In genomic region chr11:61361237-61361636, GRCh38 we compare ENCODE assay signal across 8 cellular contexts. TPM values are rescaled to one million over a fixed set of nuclear protein-coding genes. Genes with fewer than 3 reads are reported as not detected.
A peak's percentile ranks its signal among the peaks of the same experiment; 100 is the strongest.
DNase-seq lines count a peak whose midpoint lies in the region; ATAC-seq and TF ChIP-seq lines count a peak whose summit lies in the region.

No MANE protein-coding gene starts in this region.

- H3K4me1 ChIP-seq in iPS-18a (ENCODE audit: control insufficient read depth, low read depth, low read length): peaks cover 4% of the 10 kb centered on the region

- no peaks in the 10 kb centered on the region for H3K9me3 Mint-ChIP-seq in activated CD8-positive, alpha-beta T cell treated with anti-CD3 and anti-CD28 coated beads for 36 hours
- H3K9me3 Mint-ChIP-seq in stimulated activated naive CD8-positive, alpha-beta T cell treated with anti-CD3 and anti-CD28 coated beads, Interleukin-15, amount 100 ng/mL, for 72 hours: no peaks in the 10 kb centered on the region

- DNase-seq in NCI-H1694 treated with DMSO at 0.1 percent for 48 hours (lab: John Stamatoyannopoulos, UW) (peak; percentile 17), NCI-H1694 (lab: John Stamatoyannopoulos, UW) (no peak), retina (no peak), NCI-H1105 (lab: John Stamatoyannopoulos, UW) (no peak)
- no peak for DNase-seq in activated CD8-positive, alpha-beta T cell treated with anti-CD3 and anti-CD28 coated beads for 36 hours
- DNase-seq in stimulated activated naive CD8-positive, alpha-beta T cell treated with anti-CD3 and anti-CD28 coated beads, Interleukin-15, amount 100 ng/mL, for 72 hours: no peak

- peak overlapping the region; percentile 99 for H3K27ac Mint-ChIP-seq in activated CD8-positive, alpha-beta T cell treated with anti-CD3 and anti-CD28 coated beads for 36 hours
- H3K27ac Mint-ChIP-seq in stimulated activated naive CD8-positive, alpha-beta T cell treated with anti-CD3 and anti-CD28 coated beads, Interleukin-15, amount 100 ng/mL, for 72 hours: peak overlapping the region; percentile 98 to 99

- no peaks in the 10 kb centered on the region for H3K27me3 Mint-ChIP-seq in activated CD8-positive, alpha-beta T cell treated with anti-CD3 and anti-CD28 coated beads for 36 hours
- no peaks in the 10 kb centered on the region for H3K27me3 Mint-ChIP-seq in stimulated activated naive CD8-positive, alpha-beta T cell treated with anti-CD3 and anti-CD28 coated beads, Interleukin-15, amount 100 ng/mL, for 72 hours

- no peaks in the 10 kb centered on the region for H3K9me3 ChIP-seq in iPS-18a (ENCODE audit: control insufficient read depth, low read depth, low read length)

- peaks cover 15% of the 10 kb centered on the region for H3K36me3 Mint-ChIP-seq in activated CD8-positive, alpha-beta T cell treated with anti-CD3 and anti-CD28 coated beads for 36 hours (ENCODE audit: low read depth)

- H3K4me3 ChIP-seq in iPS-18a (ENCODE audit: low read length): peak overlapping the region; percentile 93

- no peak for TF ChIP-seq CTCF in activated CD8-positive, alpha-beta T cell treated with anti-CD3 and anti-CD28 coated beads for 36 hours (IDR thresholded peaks at IDR 0.05)

- no peaks in the 10 kb centered on the region for H3K27me3 ChIP-seq in iPS-18a (ENCODE audit: control insufficient read depth, insufficient read depth, low read length)

- no peak for ATAC-seq in activated CD8-positive, alpha-beta T cell treated with anti-CD3 and anti-CD28 coated beads for 36 hours
- no peak for ATAC-seq in stimulated activated naive CD8-positive, alpha-beta T cell treated with anti-CD3 and anti-CD28 coated beads, Interleukin-15, amount 100 ng/mL, for 72 hours
- no peak for ATAC-seq in HG02884 (IDR thresholded peaks at IDR 0.05; ENCODE audit: unreplicated experiment)

- H3K4me3 Mint-ChIP-seq in activated CD8-positive, alpha-beta T cell treated with anti-CD3 and anti-CD28 coated beads for 36 hours: peak overlapping the region; percentile 99
- H3K4me3 Mint-ChIP-seq in stimulated activated naive CD8-positive, alpha-beta T cell treated with anti-CD3 and anti-CD28 coated beads, Interleukin-15, amount 100 ng/mL, for 72 hours: peak overlapping the region; percentile 95 to 98

- peak overlapping the region; percentile 96 for H3K9ac ChIP-seq in iPS-18a (ENCODE audit: low read length)

- peak overlapping the region; percentile 95 for H3K27ac ChIP-seq in iPS-18a (ENCODE audit: low read length)

- CTCF ChIA-PET in activated CD8-positive, alpha-beta T cell treated with anti-CD3 and anti-CD28 coated beads for 36 hours (lab: Charles Lee): interaction anchor here (0.6 to 16.8 kb wide), 7 partner anchors 13 to 85 kb away, joined by 3 to 181 read pairs (median 8); partner anchors contain the start of genes DDB1 and TKFC

- H3K36me3 ChIP-seq in iPS-18a (ENCODE audit: control insufficient read depth, low read depth, low read length): peaks cover 17% of the 10 kb centered on the region

- peaks cover 40% of the 10 kb centered on the region for H3K4me1 Mint-ChIP-seq in activated CD8-positive, alpha-beta T cell treated with anti-CD3 and anti-CD28 coated beads for 36 hours (ENCODE audit: low read depth)
- H3K4me1 Mint-ChIP-seq in stimulated activated naive CD8-positive, alpha-beta T cell treated with anti-CD3 and anti-CD28 coated beads, Interleukin-15, amount 100 ng/mL, for 72 hours: peaks cover 53% of the 10 kb centered on the region

- intact Hi-C loops in activated CD8-positive, alpha-beta T cell treated with anti-CD3 and anti-CD28 coated beads for 36 hours (cut with micrococcal nuclease): no loop called here

- POLR2A ChIA-PET in activated CD8-positive, alpha-beta T cell treated with anti-CD3 and anti-CD28 coated beads for 36 hours (lab: Charles Lee): interaction anchor here (0.8 to 6.5 kb wide), 19 partner anchors 9 to 456 kb away, joined by 3 to 59 read pairs (median 6); partner anchors contain the start of genes CPSF7, DDB1, SDHAF2 and TKFC

RNA-seq across cellular contexts. Expression of gene CYB561A3, which starts 0.4 kb away (rescaled TPM):
- total RNA-seq in activated CD8-positive, alpha-beta T cell treated with anti-CD3 and anti-CD28 coated beads for 36 hours: 10 to 100 TPM; 32.4 to 33.5 TPM

RNA-seq across cellular contexts. Expression of gene TMEM138, which starts 0.9 kb away (rescaled TPM):
- 10 to 100 TPM; 38.6 to 47.0 TPM for total RNA-seq in activated CD8-positive, alpha-beta T cell treated with anti-CD3 and anti-CD28 coated beads for 36 hours

RNA-seq across cellular contexts. Expression of gene TKFC, which starts 28.2 kb away (rescaled TPM):
- 10 to 100 TPM; 79.1 to 86.3 TPM for total RNA-seq in activated CD8-positive, alpha-beta T cell treated with anti-CD3 and anti-CD28 coated beads for 36 hours

RNA-seq across cellular contexts. Expression of gene DDB1, which starts 28.3 kb away (rescaled TPM):
- total RNA-seq in activated CD8-positive, alpha-beta T cell treated with anti-CD3 and anti-CD28 coated beads for 36 hours: 100 to 1,000 TPM; 269 to 270 TPM

RNA-seq across cellular contexts. Expression of gene TMEM216, which starts 31.1 kb away (rescaled TPM):
- 1 to 10 TPM; 8.6 to 9.3 TPM for total RNA-seq in activated CD8-positive, alpha-beta T cell treated with anti-CD3 and anti-CD28 coated beads for 36 hours
